In genomic region chr2:191691016-191691725, GRCh38 we compare ENCODE assay signal across 8 cellular contexts. TPM values are rescaled to one million over a fixed set of nuclear protein-coding genes. Genes with fewer than 3 reads are reported as not detected.
DNase-seq lines count a peak whose midpoint lies in the region; ATAC-seq and FAIRE-seq lines count a peak whose summit lies in the region.

No MANE protein-coding gene starts in this region.

- peaks cover 65% of the 10 kb centered on the region for H3K36me3 Mint-ChIP-seq in activated T-helper 17 cell treated with anti-CD3 and anti-CD28 coated beads, Interleukin-2, amount 50 U/mL, for 72 hours (ENCODE audit: low read depth)

- H3K4me3 Mint-ChIP-seq in activated T-helper 17 cell treated with anti-CD3 and anti-CD28 coated beads, Interleukin-2, amount 50 U/mL, for 72 hours: peak overlapping the region; percentile 48

- DNase-seq in DMS53 (lab: John Stamatoyannopoulos, UW) (peak; percentile 79), GM19239 (ENCODE audit: insufficient read length, low spot score) (no peak), NCI-H774 (lab: John Stamatoyannopoulos, UW) (peak; percentile 49), foreskin melanocyte (peak; percentile 72), pons (ENCODE audit: low spot score) (peak; percentile 85)
- no peak for DNase-seq in activated effector memory CD4-positive, alpha-beta T cell treated with anti-CD3 and anti-CD28 coated beads, Interleukin-2, amount 50 U/mL, for 16 hours

- FAIRE-seq in GM19239 (lab: Jason Lieb, UNC): peak; percentile 97

- peak overlapping the region; percentile 86 for H3K27ac Mint-ChIP-seq in activated T-helper 17 cell treated with anti-CD3 and anti-CD28 coated beads, Interleukin-2, amount 50 U/mL, for 72 hours

- no peaks in the 10 kb centered on the region for H3K27me3 Mint-ChIP-seq in activated T-helper 17 cell treated with anti-CD3 and anti-CD28 coated beads, Interleukin-2, amount 50 U/mL, for 72 hours

- ATAC-seq in HG03159 (IDR thresholded peaks at IDR 0.05; ENCODE audit: unreplicated experiment): peak; percentile 69
- peak; percentile 38 for ATAC-seq in activated T-helper 17 cell treated with anti-CD3 and anti-CD28 coated beads, Interleukin-2, amount 50 U/mL, for 72 hours (replicated peaks)

- H3K4me1 Mint-ChIP-seq in activated T-helper 17 cell treated with anti-CD3 and anti-CD28 coated beads, Interleukin-2, amount 50 U/mL, for 72 hours: peaks cover 22% of the 10 kb centered on the region

- H3K9me3 Mint-ChIP-seq in activated T-helper 17 cell treated with anti-CD3 and anti-CD28 coated beads, Interleukin-2, amount 50 U/mL, for 72 hours: no peaks in the 10 kb centered on the region

RNA-seq across cellular contexts. Expression of gene NABP1, which starts 13.2 kb away (rescaled TPM):
- 10 to 100 TPM; 81.6 to 98.4 TPM for total RNA-seq in activated T-helper 17 cell treated with anti-CD3 and anti-CD28 coated beads, Interleukin-2, amount 50 U/mL, for 72 hours

Comparison
In these comparisons a context has a peak if more than half of its experiments do, and no peak if none do; other contexts are left out.
1. DNase-seq: peak in DMS53 (single experiment), NCI-H774 (single experiment), foreskin melanocyte (single experiment) and pons (single experiment); none in GM19239 (single experiment) and activated effector memory CD4-positive, alpha-beta T cell treated with anti-CD3 and anti-CD28 coated beads, Interleukin-2, amount 50 U/mL, for 16 hours (single experiment).